In genomic region chr15:49978171-49978570, GRCh38 we compare ENCODE assay signal across 1 cellular context.
TF ChIP-seq lines count a peak whose summit lies in the region.

No MANE protein-coding gene starts in this region.

TF ChIP-seq in IMR-90, 13 proteins besides CTCF, POLR2A, EP300 and RAD21 (continued from another document):
- no peak for TF ChIP-seq RCOR1 (IDR thresholded peaks at IDR 0.05; ENCODE audit: insufficient replicate concordance, low read length)
